Comparison of ENCODE assay signal across 12 cellular contexts in genomic region chr12:68159681-68160304, GRCh38. TPM values are rescaled to one million over a fixed set of nuclear protein-coding genes. Genes with fewer than 3 reads are reported as not detected.
A peak's percentile ranks its signal among the peaks of the same experiment; 100 is the strongest.
DNase-seq lines count a peak whose midpoint lies in the region; ATAC-seq, FAIRE-seq and TF ChIP-seq lines count a peak whose summit lies in the region.
"Had no signal": no experiment of that assay in that cellular context is flagged by ENCODE, and none has a peak within 500 bp of the region (broad histone marks: within the 10 kb centered on the region; RNA-seq: fewer than 3 reads in every experiment).

TSS of gene IFNG (minus strand) at chr12:68159740. CDS start at chr12:68159615, 125 bp downstream.

- H3K9me3 Mint-ChIP-seq in activated naive CD4-positive, alpha-beta T cell treated with anti-CD3 and anti-CD28 coated beads, Interleukin-2, amount 50 U/mL, for 24 hours, result no peaks in the 10 kb centered on the region
- H3K9me3 Mint-ChIP-seq: brain, HFFc6 had no signal

- ATAC-seq in GM19438 (IDR thresholded peaks at IDR 0.05; ENCODE audit: low read depth, unreplicated experiment) (peak; percentile 79), HG03066 (IDR thresholded peaks at IDR 0.05; ENCODE audit: low read depth, unreplicated experiment) (peak; percentile 53)

- DNase-seq in GM12892 (ENCODE audit: insufficient read length), result no peak
- DNase-seq in cerebellar nuclear complex (lab: John Stamatoyannopoulos, UW), result no peak
- no peak for DNase-seq in COLO668 (lab: John Stamatoyannopoulos, UW; ENCODE audit: unreplicated experiment)
- no peak for DNase-seq in DMS114 treated with DMSO at 0.1 percent for 48 hours (lab: John Stamatoyannopoulos, UW; ENCODE audit: unreplicated experiment)
- DNase-seq in effector CD4-positive, alpha-beta T cell, result no peak
- DNase-seq: HFFc6, right lobe of liver, RPMI8226 had no signal

- peak; percentile 48 for FAIRE-seq in GM12892 (lab: Jason Lieb, UNC)

- H3K27ac Mint-ChIP-seq in activated naive CD4-positive, alpha-beta T cell treated with anti-CD3 and anti-CD28 coated beads, Interleukin-2, amount 50 U/mL, for 24 hours, result peak within 1 kb of the TSS; percentile 76
- H3K27ac Mint-ChIP-seq: brain, HFFc6 had no signal

- H3K36me3 Mint-ChIP-seq in activated naive CD4-positive, alpha-beta T cell treated with anti-CD3 and anti-CD28 coated beads, Interleukin-2, amount 50 U/mL, for 24 hours, result no peaks in the 10 kb centered on the region
- H3K36me3 Mint-ChIP-seq: brain had no signal

- no peak for TF ChIP-seq POLR2A in GM12892 (IDR thresholded peaks at IDR 0.05; ENCODE audit: low read depth, low read length)

- H3K4me1 Mint-ChIP-seq in activated naive CD4-positive, alpha-beta T cell treated with anti-CD3 and anti-CD28 coated beads, Interleukin-2, amount 50 U/mL, for 24 hours, result peaks cover 32% of the 10 kb centered on the region
- H3K4me1 Mint-ChIP-seq: brain had no signal

- peak within 1 kb of the TSS; percentile 40 for H3K4me3 Mint-ChIP-seq in activated naive CD4-positive, alpha-beta T cell treated with anti-CD3 and anti-CD28 coated beads, Interleukin-2, amount 50 U/mL, for 24 hours
- H3K4me3 Mint-ChIP-seq: brain, HFFc6 had no signal

- H3K27me3 Mint-ChIP-seq in activated naive CD4-positive, alpha-beta T cell treated with anti-CD3 and anti-CD28 coated beads, Interleukin-2, amount 50 U/mL, for 24 hours, result no peaks in the 10 kb centered on the region
- H3K27me3 Mint-ChIP-seq: brain had no signal

RNA-seq across cellular contexts. Expression of gene IFNG, which starts in this region (rescaled TPM):
- not detected for polyA plus RNA-seq in GM12892 (2012; ENCODE audit: missing spikeins)
